14 cellular contexts compared by ENCODE assay signal in genomic region chr19:30686252-30686762, GRCh38.
DNase-seq lines count a peak whose midpoint lies in the region; ATAC-seq and TF ChIP-seq lines count a peak whose summit lies in the region.
"Had no signal": no experiment of that assay in that cellular context is flagged by ENCODE, and none has a peak within 500 bp of the region (broad histone marks: within the 10 kb centered on the region; RNA-seq: fewer than 3 reads in every experiment).

No MANE protein-coding gene starts in this region.

- intact Hi-C loops in tibial artery (cut with DNase I; ENCODE audit: low total_unique reads) = loop anchor here (5.0 kb wide), 1 partner anchor 1536 kb away; no protein-coding TSS in a partner anchor

- H3K9me3 Mint-ChIP-seq in HFFc6 = no peaks in the 10 kb centered on the region
- H3K9me3 Mint-ChIP-seq in mesothelial cell of epicardium = no peaks in the 10 kb centered on the region
- H3K9me3 Mint-ChIP-seq in T-cell = no peaks in the 10 kb centered on the region

- no peaks in the 10 kb centered on the region for H3K36me3 ChIP-seq in brain microvascular endothelial cell (replicated peaks)
- no peaks in the 10 kb centered on the region for H3K36me3 ChIP-seq in tibial artery
- H3K36me3 ChIP-seq: gastrocnemius medialis, SJSA1, upper lobe of left lung had no signal

- ATAC-seq in T-cell (replicated peaks in 1 of 4) = no peak
- ATAC-seq: gastrocnemius medialis had no signal

- POLR2A ChIA-PET in T-cell (lab: Charles Lee) = no interaction called here

- H3K9me3 ChIP-seq in tibial artery = no peaks in the 10 kb centered on the region
- H3K9me3 ChIP-seq: gastrocnemius medialis, SJSA1, upper lobe of left lung had no signal

- H3K27ac ChIP-seq in brain microvascular endothelial cell (no peak overlapping the region), tibial artery (no peak overlapping the region)
- H3K27ac ChIP-seq: gastrocnemius medialis, SJSA1, upper lobe of left lung had no signal

- H3K4me3 Mint-ChIP-seq in HFFc6 (no peak overlapping the region), mesothelial cell of epicardium (peak overlapping the region; percentile 50), T-cell (no peak overlapping the region)

- H3K4me3 ChIP-seq in AG10803 (ENCODE audit: low read length) (peak overlapping the region; percentile 41), brain microvascular endothelial cell (ENCODE audit: low read depth, low read length) (no peak overlapping the region), tibial artery (no peak overlapping the region)
- H3K4me3 ChIP-seq: gastrocnemius medialis, SJSA1, upper lobe of left lung had no signal

- H3K4me1 Mint-ChIP-seq in HFFc6 (ENCODE audit: low read depth) = peaks cover 13% of the 10 kb centered on the region
- H3K4me1 Mint-ChIP-seq in mesothelial cell of epicardium = peaks cover 65% of the 10 kb centered on the region
- no peaks in the 10 kb centered on the region for H3K4me1 Mint-ChIP-seq in T-cell

- H3K27me3 ChIP-seq in brain microvascular endothelial cell (replicated peaks) (peaks cover 3% of the 10 kb centered on the region), tibial artery (peaks cover 0 to 69% of the 10 kb centered on the region in 2 donors)
- H3K27me3 ChIP-seq: gastrocnemius medialis, SJSA1, upper lobe of left lung had no signal

- in situ Hi-C loops in brain microvascular endothelial cell (cut with HindIII; ENCODE audit: low pct_ligation_motif_present, low sequenced_read_pairs) = no loop called here

- DNase-seq in AG10803 (ENCODE audit: low read depth) (peak; percentile 42), HFFc6 (peak; percentile 17), brain microvascular endothelial cell (no peak), mesothelial cell of epicardium (ENCODE audit: low spot score in 2 of 2, unreplicated experiment in 2 of 2) (no peak), T-cell (no peak), COR-L47 (lab: John Stamatoyannopoulos, UW) (no peak), tibial artery (no peak), NCI-H524 (lab: John Stamatoyannopoulos, UW) (no peak)
- DNase-seq: central memory CD4-positive, alpha-beta T cell; gastrocnemius medialis; MV-4-11; NCI-H446 treated with DMSO at 0.1 percent for 48 hours had no signal

- peak; percentile 45 for TF ChIP-seq CTCF in AG10803 (conservative IDR thresholded peaks at IDR 0.05; ENCODE audit: low read length)
- TF ChIP-seq CTCF in HFFc6 (IDR thresholded peaks at IDR 0.05) = peak; percentile 55
- TF ChIP-seq CTCF in brain microvascular endothelial cell (IDR thresholded peaks at IDR 0.05; ENCODE audit: low read depth, low read length, missing control alignments) = peak; percentile 21
- peak; percentile 42 for TF ChIP-seq CTCF in mesothelial cell of epicardium (IDR thresholded peaks at IDR 0.05; ENCODE audit: unreplicated experiment)
- TF ChIP-seq CTCF in tibial artery (IDR thresholded peaks at IDR 0.05) = no peak

- CTCF ChIA-PET in T-cell (lab: Charles Lee) = interaction anchor here in 1 of 2 donors (0.7 kb wide), 1 partner anchor 928 kb away, joined by 3 read pairs; no protein-coding TSS in a partner anchor

- H3K27me3 Mint-ChIP-seq in HFFc6 (ENCODE audit: insufficient read depth) (peaks cover 17% of the 10 kb centered on the region), mesothelial cell of epicardium (ENCODE audit: low read depth) (peaks cover 16% of the 10 kb centered on the region), T-cell (peaks cover 68 to 70% of the 10 kb centered on the region in 2 donors)

- H3K4me1 ChIP-seq in tibial artery = peaks cover 0 to 4% (median 0%) of the 10 kb centered on the region in 4 donors
- H3K4me1 ChIP-seq: gastrocnemius medialis had no signal

- H3K27ac Mint-ChIP-seq in HFFc6 = no peak overlapping the region
- peak overlapping the region; percentile 91 for H3K27ac Mint-ChIP-seq in mesothelial cell of epicardium
- H3K27ac Mint-ChIP-seq in T-cell = no peak overlapping the region

- H3K36me3 Mint-ChIP-seq in HFFc6 (ENCODE audit: low read depth) (no peaks in the 10 kb centered on the region), mesothelial cell of epicardium (no peaks in the 10 kb centered on the region), T-cell (no peaks in the 10 kb centered on the region)

Comparison
In these comparisons a context has a peak if more than half of its experiments do, and no peak if none do; other contexts are left out.
1. DNase-seq: peak in AG10803 (single experiment) and HFFc6 (single experiment); none in brain microvascular endothelial cell (single experiment), mesothelial cell of epicardium (0 of 2), T-cell (0 of 34), COR-L47 (single experiment), tibial artery (0 of 2) and NCI-H524 (0 of 2).
2. CTCF ChIP-seq: peak in AG10803 (single experiment), HFFc6 (single experiment), brain microvascular endothelial cell (single experiment) and mesothelial cell of epicardium (single experiment); none in tibial artery (0 of 2).